29 cellular contexts compared by ENCODE assay signal in the genomic region with DNA sequence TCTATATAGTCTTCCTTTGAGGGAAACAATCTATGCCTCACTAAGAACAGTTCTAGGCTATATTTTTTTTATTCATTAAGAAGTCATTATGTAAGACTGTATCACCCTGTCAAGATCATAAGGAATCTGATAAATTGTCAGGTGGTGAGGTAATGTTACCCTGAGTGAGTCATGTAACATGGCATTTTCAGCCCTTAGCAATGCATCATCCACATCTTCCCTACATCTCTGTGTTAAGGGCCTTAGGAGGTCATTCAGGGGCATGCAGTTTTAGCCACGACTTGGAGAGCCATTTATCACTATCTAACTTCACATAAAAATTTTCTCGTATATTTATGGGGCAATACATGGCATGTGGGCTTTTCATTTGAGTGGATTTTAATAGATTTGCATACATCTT.
DNase-seq lines count a peak whose midpoint lies in the region; ATAC-seq and TF ChIP-seq lines count a peak whose summit lies in the region.
"Had no signal": no experiment of that assay in that cellular context is flagged by ENCODE, and none has a peak within 500 bp of the region (broad histone marks: within the 10 kb centered on the region; RNA-seq: fewer than 3 reads in every experiment).

No MANE protein-coding gene starts in this region.

- H2AFZ ChIP-seq in PC-3 (ENCODE audit: low read length) (no peak overlapping the region), mesenchymal stem cell (ENCODE audit: low read depth, low read length) (no peak overlapping the region)

- DNase-seq in H4 (ENCODE audit: low spot score) (peak; percentile 12), PC-3 (peak; percentile 73), epithelial cell of esophagus (ENCODE audit: low read depth) (peak; percentile 88), mesenchymal stem cell (peak; percentile 29), aorta (no peak), upper lobe of right lung (no peak), cerebellum (ENCODE audit: low spot score) (no peak)
- DNase-seq: activated CD4-positive, alpha-beta T cell treated with anti-CD3 and anti-CD28 coated beads, Interleukin-2, amount 50 U/mL, for 1 hour; Calu3; central memory CD4-positive, alpha-beta T cell; heart left ventricle; left ventricle myocardium inferior; MG63; NCI-H1417 treated with DMSO at 0.1 percent for 48 hours; NCI-H2107; NCI-H510A; spleen; stimulated activated CD4-positive, alpha-beta T cell treated with anti-CD3 and anti-CD28 coated beads, Interleukin-2, amount 100 ng/mL, for 48 hours; substantia nigra; T-helper 9 cell had no signal

- no peaks in the 10 kb centered on the region for H3K9me2 ChIP-seq in PC-3 (replicated peaks; ENCODE audit: low read length)

- H3K36me3 ChIP-seq in PC-3 (ENCODE audit: low read depth, low read length) (no peaks in the 10 kb centered on the region), mesenchymal stem cell (ENCODE audit: control insufficient read depth in 1 of 2, insufficient read depth in 2 of 2, low read depth in 1 of 2, low read length in 2 of 2) (no peaks in the 10 kb centered on the region), aorta (ENCODE audit: control insufficient read depth in 1 of 2, insufficient read depth in 2 of 2, low read length in 1 of 2) (no peaks in the 10 kb centered on the region), upper lobe of right lung (no peaks in the 10 kb centered on the region)
- H3K36me3 ChIP-seq: BLaER1, HAP-1, heart left ventricle, left ventricle myocardium inferior, MG63, right atrium auricular region, spleen, vagina had no signal

- TF ChIP-seq CTCF in PC-3 (conservative IDR thresholded peaks at IDR 0.05; ENCODE audit: low read depth, low read length) (no peak), epithelial cell of esophagus (IDR thresholded peaks at IDR 0.05; ENCODE audit: insufficient read depth, low read depth, low read length, missing control alignments) (no peak), upper lobe of right lung (IDR thresholded peaks at IDR 0.05) (no peak)

- H3K4me2 ChIP-seq in PC-3 (ENCODE audit: low read length) = no peak overlapping the region
- H3K4me2 ChIP-seq in mesenchymal stem cell (ENCODE audit: low read length, poor library complexity, severe bottlenecking) = no peak overlapping the region
- H3K4me2 ChIP-seq: BLaER1 had no signal

- H4K20me1 ChIP-seq in PC-3 (ENCODE audit: low read length) = no peaks in the 10 kb centered on the region
- H4K20me1 ChIP-seq: BLaER1 had no signal

- H3K9ac ChIP-seq in PC-3 (ENCODE audit: low read length) (no peak overlapping the region), mesenchymal stem cell (ENCODE audit: low read length) (no peak overlapping the region)
- H3K9ac ChIP-seq: BLaER1 had no signal

- H2BK5ac ChIP-seq in mesenchymal stem cell (ENCODE audit: low read depth, low read length, poor library complexity, severe bottlenecking) = no peak overlapping the region

- H3K4me1 ChIP-seq in PC-3 (ENCODE audit: insufficient read depth, low read length) (no peaks in the 10 kb centered on the region), mesenchymal stem cell (ENCODE audit: control insufficient read depth, insufficient read depth, low read depth, low read length) (no peaks in the 10 kb centered on the region), aorta (ENCODE audit: control insufficient read depth in 1 of 2, insufficient read depth in 2 of 2, low read length in 2 of 2) (no peaks in the 10 kb centered on the region), upper lobe of right lung (no peaks in the 10 kb centered on the region)
- H3K4me1 ChIP-seq: BLaER1, HAP-1, heart left ventricle, left ventricle myocardium inferior, right atrium auricular region, spleen, vagina had no signal

- H3K27me3 ChIP-seq in PC-3 (ENCODE audit: low read length) = no peaks in the 10 kb centered on the region
- no peaks in the 10 kb centered on the region for H3K27me3 ChIP-seq in mesenchymal stem cell (ENCODE audit: control insufficient read depth in 1 of 2, insufficient read depth in 1 of 2, low read length in 2 of 2)
- no peaks in the 10 kb centered on the region for H3K27me3 ChIP-seq in aorta (ENCODE audit: control insufficient read depth in 1 of 2, insufficient read depth in 2 of 2, low read length in 1 of 2)
- no peaks in the 10 kb centered on the region for H3K27me3 ChIP-seq in upper lobe of right lung
- H3K27me3 ChIP-seq: BLaER1, heart left ventricle, MG63, right atrium auricular region, spleen, vagina had no signal

- ATAC-seq in PC-3 = peak; percentile 97
- ATAC-seq in aorta (ENCODE audit: low FRiP score) = no peak
- no peak for ATAC-seq in upper lobe of right lung
- no peak for ATAC-seq in GM18517 (IDR thresholded peaks at IDR 0.05; ENCODE audit: unreplicated experiment)
- ATAC-seq: heart left ventricle; natural killer cell treated with Interleukin-12 subunit alpha and Interleukin-12 subunit beta and Interleukin-15 and Interleukin-18, amount 100 ng/mL, for 72 hours; Right ventricle myocardium inferior; stimulated activated effector memory CD8-positive, alpha-beta T cell treated with anti-CD3 and anti-CD28 coated beads, Interleukin-12 subunit alpha, Interleukin-12 subunit beta, amount 100 ng/mL, for 72 hours had no signal

- H4K8ac ChIP-seq in mesenchymal stem cell (ENCODE audit: low read length) = no peak overlapping the region

- H2AK5ac ChIP-seq in mesenchymal stem cell (ENCODE audit: low read length, severe bottlenecking) = no peak overlapping the region

- H3K4me3 ChIP-seq in PC-3 (ENCODE audit: low read length) (no peak overlapping the region), epithelial cell of esophagus (ENCODE audit: low read length) (no peak overlapping the region), mesenchymal stem cell (ENCODE audit: insufficient read depth in 1 of 2, low read depth in 1 of 2, low read length in 2 of 2) (no peak overlapping the region), aorta (ENCODE audit: low read length in 2 of 2) (no peak overlapping the region), upper lobe of right lung (no peak overlapping the region)
- H3K4me3 ChIP-seq: BLaER1, HAP-1, heart left ventricle, left ventricle myocardium inferior, MG63, right atrium auricular region, spleen, vagina had no signal

- H3F3A ChIP-seq in PC-3 (ENCODE audit: low read length, unreplicated experiment) = no peaks in the 10 kb centered on the region

- H3K27ac ChIP-seq in PC-3 (ENCODE audit: low read length) (no peak overlapping the region), mesenchymal stem cell (ENCODE audit: low read length, poor library complexity, severe bottlenecking) (peak overlapping the region; percentile 14), aorta (ENCODE audit: low read depth in 1 of 2, low read length in 2 of 2) (no peak overlapping the region), upper lobe of right lung (no peak overlapping the region)
- H3K27ac ChIP-seq: BLaER1, heart left ventricle, HL-60, left ventricle myocardium inferior, right atrium auricular region, spleen, vagina had no signal

- H3K14ac ChIP-seq in mesenchymal stem cell (ENCODE audit: low read length in 2 of 2) = no peak overlapping the region

- POLR2A ChIA-PET in PC-3 (lab: Charles Lee; ENCODE audit: unreplicated experiment) = no interaction called here

- CTCF ChIA-PET in PC-3 (lab: Charles Lee) = no interaction called here

- no CpG with 5 or more reads among the region's 2 CpGs for WGBS in mesenchymal stem cell
- 16 to 18% methylated on average over 2 of the region's 2 CpGs for WGBS in aorta, 2 donors

- H3K79me1 ChIP-seq in mesenchymal stem cell (replicated peaks; ENCODE audit: low read length, poor library complexity, severe bottlenecking) = no peaks in the 10 kb centered on the region

- no peak overlapping the region for H3K23ac ChIP-seq in mesenchymal stem cell (ENCODE audit: low read length in 2 of 2)

- BruUV-seq in PC-3 (replicated peaks; lab: Mats Ljungman, UMichigan) = no TSS peak

- no peaks in the 10 kb centered on the region for H3K79me2 ChIP-seq in PC-3 (ENCODE audit: low read length)

- H2BK12ac ChIP-seq in mesenchymal stem cell (ENCODE audit: low read length in 2 of 2) = no peak overlapping the region

- no peak overlapping the region for H3K4ac ChIP-seq in mesenchymal stem cell (ENCODE audit: low read depth in 1 of 2, low read length in 2 of 2)

- H2BK15ac ChIP-seq in mesenchymal stem cell (ENCODE audit: low read depth, poor library complexity, severe bottlenecking) = no peak overlapping the region

- H2BK120ac ChIP-seq in mesenchymal stem cell (ENCODE audit: low read depth, low read length) = no peak overlapping the region

- no peak overlapping the region for H3K18ac ChIP-seq in mesenchymal stem cell (ENCODE audit: low read depth in 1 of 2, low read length in 2 of 2)

- H4K91ac ChIP-seq in mesenchymal stem cell (ENCODE audit: low read length) = no peak overlapping the region

- intact Hi-C loops in PC-3 (cut with micrococcal nuclease) (no loop called here), aorta (cut with DNase I) (no loop called here), upper lobe of right lung (cut with DNase I) (no loop called here)

- no peaks in the 10 kb centered on the region for H3K9me3 ChIP-seq in PC-3 (ENCODE audit: low read length)
- H3K9me3 ChIP-seq in mesenchymal stem cell (ENCODE audit: control insufficient read depth, low read length) = peaks cover 3% of the 10 kb centered on the region
- peaks cover 2% of the 10 kb centered on the region for H3K9me3 ChIP-seq in aorta (ENCODE audit: control insufficient read depth, low read length)
- H3K9me3 ChIP-seq in upper lobe of right lung = no peaks in the 10 kb centered on the region
- H3K9me3 ChIP-seq: BLaER1, HAP-1, left ventricle myocardium inferior, MG63, right atrium auricular region, vagina had no signal

Comparison
In these comparisons a context has a peak if more than half of its experiments do, and no peak if none do; other contexts are left out.
1. DNase-seq: peak in H4 (single experiment), PC-3 (single experiment), epithelial cell of esophagus (single experiment) and mesenchymal stem cell (single experiment); none in aorta (0 of 2), upper lobe of right lung (single experiment) and cerebellum (single experiment).